1 cellular context compared by ENCODE assay signal in the genomic region with DNA sequence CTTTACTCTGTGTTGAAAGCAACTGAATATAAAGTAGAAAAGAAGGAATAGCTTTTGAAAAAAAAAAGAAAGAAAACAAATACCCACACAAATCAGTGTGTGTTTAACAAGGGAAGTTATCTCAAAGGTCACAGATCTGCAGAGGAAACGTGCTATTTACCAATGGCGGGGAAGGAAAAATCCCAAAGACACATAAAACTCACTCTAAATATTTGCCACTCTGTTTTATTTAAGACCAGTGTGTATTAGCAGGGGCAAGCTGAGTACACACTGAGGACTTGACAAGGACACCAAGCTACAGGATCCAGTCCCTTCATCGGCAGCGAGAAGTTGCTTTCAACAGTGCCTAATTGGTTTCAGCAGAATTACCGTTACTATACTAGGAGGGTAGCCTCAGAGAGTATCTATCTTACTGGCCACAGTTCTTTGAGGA.
TF ChIP-seq lines count a peak whose summit lies in the region.

No MANE protein-coding gene starts in this region.

TF ChIP-seq in HepG2, 621 proteins besides CTCF, POLR2A, EP300 and RAD21 (continued from another document and continues in another):
- TF ChIP-seq, protein P1, sequence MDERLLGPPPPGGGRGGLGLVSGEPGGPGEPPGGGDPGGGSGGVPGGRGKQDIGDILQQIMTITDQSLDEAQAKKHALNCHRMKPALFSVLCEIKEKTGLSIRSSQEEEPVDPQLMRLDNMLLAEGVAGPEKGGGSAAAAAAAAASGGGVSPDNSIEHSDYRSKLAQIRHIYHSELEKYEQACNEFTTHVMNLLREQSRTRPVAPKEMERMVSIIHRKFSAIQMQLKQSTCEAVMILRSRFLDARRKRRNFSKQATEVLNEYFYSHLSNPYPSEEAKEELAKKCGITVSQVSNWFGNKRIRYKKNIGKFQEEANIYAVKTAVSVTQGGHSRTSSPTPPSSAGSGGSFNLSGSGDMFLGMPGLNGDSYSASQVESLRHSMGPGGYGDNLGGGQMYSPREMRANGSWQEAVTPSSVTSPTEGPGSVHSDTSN (CRISPR knock-in tag; IDR thresholded peaks at IDR 0.05): no peak
- TF ChIP-seq ELF3 (CRISPR knock-in tag; IDR thresholded peaks at IDR 0.05): peak; percentile 93
- TF ChIP-seq PHF5A (CRISPR knock-in tag; IDR thresholded peaks at IDR 0.05; ENCODE audit: low read depth, unreplicated experiment): peak; percentile 79
- no peak for TF ChIP-seq ZBTB10 (CRISPR knock-in tag; IDR thresholded peaks at IDR 0.05; ENCODE audit: borderline replicate concordance)
- TF ChIP-seq NPAS2 (CRISPR knock-in tag; IDR thresholded peaks at IDR 0.05; ENCODE audit: borderline replicate concordance): no peak
- no peak for TF ChIP-seq ZNF337 (CRISPR knock-in tag; IDR thresholded peaks at IDR 0.05; ENCODE audit: borderline replicate concordance, low read depth)
- TF ChIP-seq NBN (conservative IDR thresholded peaks at IDR 0.05): no peak
- TF ChIP-seq, protein P2, sequence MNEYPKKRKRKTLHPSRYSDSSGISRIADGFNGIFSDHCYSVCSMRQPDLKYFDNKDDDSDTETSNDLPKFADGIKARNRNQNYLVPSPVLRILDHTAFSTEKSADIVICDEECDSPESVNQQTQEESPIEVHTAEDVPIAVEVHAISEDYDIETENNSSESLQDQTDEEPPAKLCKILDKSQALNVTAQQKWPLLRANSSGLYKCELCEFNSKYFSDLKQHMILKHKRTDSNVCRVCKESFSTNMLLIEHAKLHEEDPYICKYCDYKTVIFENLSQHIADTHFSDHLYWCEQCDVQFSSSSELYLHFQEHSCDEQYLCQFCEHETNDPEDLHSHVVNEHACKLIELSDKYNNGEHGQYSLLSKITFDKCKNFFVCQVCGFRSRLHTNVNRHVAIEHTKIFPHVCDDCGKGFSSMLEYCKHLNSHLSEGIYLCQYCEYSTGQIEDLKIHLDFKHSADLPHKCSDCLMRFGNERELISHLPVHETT (CRISPR knock-in tag; conservative IDR thresholded peaks at IDR 0.05): peak; percentile 62; the same call in 1 of the 2 replicates
- TF ChIP-seq TSC22D2 (CRISPR knock-in tag; IDR thresholded peaks at IDR 0.05; ENCODE audit: borderline replicate concordance): no peak
- TF ChIP-seq ZNF468 (CRISPR knock-in tag; IDR thresholded peaks at IDR 0.05): no peak
- TF ChIP-seq ZNF768 (CRISPR knock-in tag; IDR thresholded peaks at IDR 0.05): no peak
- no peak for TF ChIP-seq PAF1 (CRISPR knock-in tag; IDR thresholded peaks at IDR 0.05)
- no peak for TF ChIP-seq EZH2 (conservative IDR thresholded peaks at IDR 0.05; ENCODE audit: low read depth, low read length)
- TF ChIP-seq, protein P3, sequence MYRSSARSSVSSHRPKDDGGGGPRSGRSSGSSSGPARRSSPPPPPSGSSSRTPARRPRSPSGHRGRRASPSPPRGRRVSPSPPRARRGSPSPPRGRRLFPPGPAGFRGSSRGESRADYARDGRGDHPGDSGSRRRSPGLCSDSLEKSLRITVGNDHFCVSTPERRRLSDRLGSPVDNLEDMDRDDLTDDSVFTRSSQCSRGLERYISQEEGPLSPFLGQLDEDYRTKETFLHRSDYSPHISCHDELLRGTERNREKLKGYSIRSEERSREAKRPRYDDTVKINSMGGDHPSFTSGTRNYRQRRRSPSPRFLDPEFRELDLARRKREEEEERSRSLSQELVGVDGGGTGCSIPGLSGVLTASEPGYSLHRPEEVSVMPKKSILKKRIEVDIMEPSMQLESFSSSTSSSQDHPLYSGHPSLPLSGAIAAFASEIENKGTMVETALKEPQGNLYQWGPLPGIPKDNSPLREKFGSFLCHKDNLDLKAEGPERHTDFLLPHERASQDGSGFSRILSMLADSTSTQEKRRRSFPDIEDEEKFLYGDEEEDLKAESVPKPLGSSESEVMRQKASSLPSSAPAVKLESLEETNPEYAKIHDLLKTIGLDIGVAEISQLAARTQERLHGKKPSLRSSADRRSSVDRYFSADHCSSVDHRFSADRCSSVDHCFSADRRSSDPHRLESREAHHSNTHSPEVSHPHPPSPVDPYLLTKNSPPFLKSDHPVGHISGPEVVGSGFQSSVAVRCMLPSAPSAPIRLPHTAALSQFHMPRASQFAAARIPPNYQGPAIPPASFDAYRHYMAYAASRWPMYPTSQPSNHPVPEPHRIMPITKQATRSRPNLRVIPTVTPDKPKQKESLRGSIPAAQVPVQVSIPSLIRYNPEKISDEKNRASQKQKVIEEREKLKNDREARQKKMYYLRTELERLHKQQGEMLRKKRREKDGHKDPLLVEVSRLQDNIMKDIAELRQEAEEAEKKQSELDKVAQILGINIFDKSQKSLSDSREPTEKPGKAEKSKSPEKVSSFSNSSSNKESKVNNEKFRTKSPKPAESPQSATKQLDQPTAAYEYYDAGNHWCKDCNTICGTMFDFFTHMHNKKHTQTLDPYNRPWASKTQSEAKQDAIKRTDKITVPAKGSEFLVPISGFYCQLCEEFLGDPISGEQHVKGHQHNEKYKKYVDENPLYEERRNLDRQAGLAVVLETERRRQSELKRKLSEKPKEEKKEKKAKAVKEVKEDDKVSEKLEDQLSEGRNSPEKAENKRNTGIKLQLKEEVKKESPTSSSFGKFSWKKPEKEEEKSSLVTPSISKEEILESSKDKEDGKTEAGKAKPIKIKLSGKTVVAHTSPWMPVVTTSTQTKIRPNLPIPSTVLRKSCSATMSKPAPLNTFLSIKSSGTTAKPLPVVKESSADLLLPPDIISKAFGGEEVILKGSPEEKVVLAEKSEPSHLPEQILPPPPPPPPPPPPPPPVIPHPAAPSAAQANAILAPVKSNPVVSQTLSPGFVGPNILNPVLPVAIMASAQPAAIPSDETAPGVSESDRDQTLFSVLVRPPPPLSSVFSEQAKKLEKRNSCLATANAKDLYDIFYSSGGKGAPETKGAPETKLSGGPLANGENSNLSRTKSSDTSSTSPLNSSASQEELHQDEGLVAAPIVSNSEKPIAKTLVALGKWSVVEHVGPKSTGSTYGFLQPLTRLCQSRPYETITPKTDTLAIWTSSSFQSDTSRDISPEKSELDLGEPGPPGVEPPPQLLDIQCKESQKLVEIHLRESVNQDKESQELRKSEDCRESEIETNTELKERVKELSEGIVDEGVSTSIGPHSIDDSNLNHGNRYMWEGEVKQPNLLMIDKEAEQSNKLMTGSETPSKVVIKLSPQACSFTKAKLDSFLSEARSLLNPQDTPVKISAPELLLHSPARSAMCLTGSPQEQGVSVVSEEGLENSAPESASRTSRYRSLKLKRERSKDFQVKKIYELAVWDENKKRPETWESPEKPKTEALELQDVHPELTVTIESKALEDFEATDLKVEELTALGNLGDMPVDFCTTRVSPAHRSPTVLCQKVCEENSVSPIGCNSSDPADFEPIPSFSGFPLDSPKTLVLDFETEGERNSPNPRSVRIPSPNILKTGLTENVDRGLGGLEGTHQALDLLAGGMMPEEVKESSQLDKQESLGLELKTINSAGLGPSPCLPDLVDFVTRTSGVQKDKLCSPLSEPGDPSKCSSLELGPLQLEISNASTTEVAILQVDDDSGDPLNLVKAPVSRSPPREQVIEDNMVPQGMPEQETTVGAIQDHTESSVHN (CRISPR knock-in tag; IDR thresholded peaks at IDR 0.05): no peak
- TF ChIP-seq ZNF678 (CRISPR knock-in tag; IDR thresholded peaks at IDR 0.05): no peak
- TF ChIP-seq HMGA1 (CRISPR knock-in tag; conservative IDR thresholded peaks at IDR 0.05): no peak
- TF ChIP-seq, protein P4, sequence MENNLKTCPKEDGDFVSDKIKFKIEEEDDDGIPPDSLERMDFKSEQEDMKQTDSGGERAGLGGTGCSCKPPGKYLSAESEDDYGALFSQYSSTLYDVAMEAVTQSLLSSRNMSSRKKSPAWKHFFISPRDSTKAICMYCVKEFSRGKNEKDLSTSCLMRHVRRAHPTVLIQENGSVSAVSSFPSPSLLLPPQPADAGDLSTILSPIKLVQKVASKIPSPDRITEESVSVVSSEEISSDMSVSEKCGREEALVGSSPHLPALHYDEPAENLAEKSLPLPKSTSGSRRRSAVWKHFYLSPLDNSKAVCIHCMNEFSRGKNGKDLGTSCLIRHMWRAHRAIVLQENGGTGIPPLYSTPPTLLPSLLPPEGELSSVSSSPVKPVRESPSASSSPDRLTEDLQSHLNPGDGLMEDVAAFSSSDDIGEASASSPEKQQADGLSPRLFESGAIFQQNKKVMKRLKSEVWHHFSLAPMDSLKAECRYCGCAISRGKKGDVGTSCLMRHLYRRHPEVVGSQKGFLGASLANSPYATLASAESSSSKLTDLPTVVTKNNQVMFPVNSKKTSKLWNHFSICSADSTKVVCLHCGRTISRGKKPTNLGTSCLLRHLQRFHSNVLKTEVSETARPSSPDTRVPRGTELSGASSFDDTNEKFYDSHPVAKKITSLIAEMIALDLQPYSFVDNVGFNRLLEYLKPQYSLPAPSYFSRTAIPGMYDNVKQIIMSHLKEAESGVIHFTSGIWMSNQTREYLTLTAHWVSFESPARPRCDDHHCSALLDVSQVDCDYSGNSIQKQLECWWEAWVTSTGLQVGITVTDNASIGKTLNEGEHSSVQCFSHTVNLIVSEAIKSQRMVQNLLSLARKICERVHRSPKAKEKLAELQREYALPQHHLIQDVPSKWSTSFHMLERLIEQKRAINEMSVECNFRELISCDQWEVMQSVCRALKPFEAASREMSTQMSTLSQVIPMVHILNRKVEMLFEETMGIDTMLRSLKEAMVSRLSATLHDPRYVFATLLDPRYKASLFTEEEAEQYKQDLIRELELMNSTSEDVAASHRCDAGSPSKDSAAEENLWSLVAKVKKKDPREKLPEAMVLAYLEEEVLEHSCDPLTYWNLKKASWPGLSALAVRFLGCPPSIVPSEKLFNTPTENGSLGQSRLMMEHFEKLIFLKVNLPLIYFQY (CRISPR knock-in tag; IDR thresholded peaks at IDR 0.05; ENCODE audit: borderline replicate concordance): peak; percentile 19; the same call in 1 of the 2 replicates
- no peak for TF ChIP-seq ELF1 (CRISPR knock-in tag; IDR thresholded peaks at IDR 0.05)
- TF ChIP-seq E2F5 (CRISPR knock-in tag; conservative IDR thresholded peaks at IDR 0.05): no peak
- TF ChIP-seq SP4 (CRISPR knock-in tag; IDR thresholded peaks at IDR 0.05): no peak
- TF ChIP-seq RFX1 (IDR thresholded peaks at IDR 0.05): no peak
- TF ChIP-seq KLF15 (CRISPR knock-in tag; IDR thresholded peaks at IDR 0.05; ENCODE audit: borderline replicate concordance): no peak; the same call in 1 of the 2 replicates
- peak; percentile 77; the same call in 1 of the 2 replicates for TF ChIP-seq ZFP36L1 (CRISPR knock-in tag; IDR thresholded peaks at IDR 0.05)
- TF ChIP-seq ZBTB42 (CRISPR knock-in tag; IDR thresholded peaks at IDR 0.05): no peak
- TF ChIP-seq ZGPAT (CRISPR knock-in tag; IDR thresholded peaks at IDR 0.05): peak; percentile 96
- TF ChIP-seq MED8 (CRISPR knock-in tag; IDR thresholded peaks at IDR 0.05; ENCODE audit: insufficient replicate concordance): peak; percentile 94
- TF ChIP-seq ZNF703 (CRISPR knock-in tag; IDR thresholded peaks at IDR 0.05; ENCODE audit: borderline replicate concordance): peak; percentile 86
- TF ChIP-seq NONO (IDR thresholded peaks at IDR 0.05): no peak
- no peak; the same call in 1 of the 2 replicates for TF ChIP-seq NONO (CRISPR knock-in tag; conservative IDR thresholded peaks at IDR 0.05)
- no peak for TF ChIP-seq NFIB (CRISPR knock-in tag; IDR thresholded peaks at IDR 0.05; ENCODE audit: borderline replicate concordance)
- TF ChIP-seq RFX5 (IDR thresholded peaks at IDR 0.05; ENCODE audit: low read depth, low read length): no peak
- no peak for TF ChIP-seq HOXA5 (CRISPR knock-in tag; IDR thresholded peaks at IDR 0.05)
- no peak for TF ChIP-seq FIP1L1 (IDR thresholded peaks at IDR 0.05; ENCODE audit: borderline replicate concordance, insufficient read depth, low read depth, low read length)
- TF ChIP-seq ATF7 (IDR thresholded peaks at IDR 0.05): no peak
- peak; percentile 68; the same call in 1 of the 2 replicates for TF ChIP-seq ATF7 (CRISPR knock-in tag; IDR thresholded peaks at IDR 0.05)
- TF ChIP-seq MIXL1 (CRISPR knock-in tag; IDR thresholded peaks at IDR 0.05): peak; percentile 93
- no peak for TF ChIP-seq ZNF784 (CRISPR knock-in tag; IDR thresholded peaks at IDR 0.05; ENCODE audit: borderline replicate concordance)
- peak; percentile 96 for TF ChIP-seq RARA (CRISPR knock-in tag; IDR thresholded peaks at IDR 0.05)
- TF ChIP-seq KDM6A (CRISPR knock-in tag; IDR thresholded peaks at IDR 0.05; ENCODE audit: low read depth): peak; percentile 82
- TF ChIP-seq ZFP82 (CRISPR knock-in tag; IDR thresholded peaks at IDR 0.05; ENCODE audit: borderline replicate concordance): no peak
- TF ChIP-seq ZNF431 (CRISPR knock-in tag; IDR thresholded peaks at IDR 0.05; ENCODE audit: borderline replicate concordance, low read depth): no peak; the same call in 1 of the 2 replicates
